Comparison of ENCODE assay signal across 8 cellular contexts in the genomic region with DNA sequence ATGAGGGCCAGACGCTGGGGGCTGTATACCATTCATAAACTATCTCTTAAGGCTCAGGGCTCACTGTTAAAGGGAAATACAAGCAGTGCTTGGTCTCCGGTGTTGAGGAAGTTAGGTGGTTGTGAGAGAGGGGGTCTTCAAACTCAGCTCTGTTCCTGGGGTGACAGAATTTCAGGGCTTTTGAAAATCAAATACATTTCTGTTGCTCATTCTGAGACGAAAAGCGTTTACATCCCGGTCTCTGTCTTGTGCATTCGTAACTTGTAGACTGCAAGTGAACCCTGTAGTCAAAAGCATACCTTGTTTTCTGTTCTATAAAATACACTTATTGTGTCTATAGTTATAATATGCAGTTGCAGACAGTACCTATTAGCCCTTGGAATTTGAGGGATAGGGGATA. TPM values are rescaled to one million over a fixed set of nuclear protein-coding genes. Genes with fewer than 3 reads are reported as not detected.
DNase-seq lines count a peak whose midpoint lies in the region; ATAC-seq and TF ChIP-seq lines count a peak whose summit lies in the region.

No MANE protein-coding gene starts in this region.

- DNase-seq in activated CD8-positive, alpha-beta T cell treated with anti-CD3 and anti-CD28 coated beads, Interleukin-2, amount 10 ng/mL, durations not matched to agents 7 days and 5 days: no peak
- no peak for DNase-seq in activated CD8-positive, alpha-beta T cell treated with anti-CD3 and anti-CD28 coated beads for 36 hours
- DNase-seq in RWPE2 (ENCODE audit: low spot score) (no peak), esophagus muscularis mucosa (ENCODE audit: extremely low spot score) (peak; percentile 62), stomach (no peak), ovary (no peak), T-helper 9 cell (no peak)

- no peak overlapping the region for H3K27ac Mint-ChIP-seq in activated CD8-positive, alpha-beta T cell treated with anti-CD3 and anti-CD28 coated beads, Interleukin-2, amount 10 ng/mL, durations not matched to agents 7 days and 5 days
- H3K27ac Mint-ChIP-seq in activated CD8-positive, alpha-beta T cell treated with anti-CD3 and anti-CD28 coated beads for 36 hours: no peak overlapping the region

- H3K27me3 Mint-ChIP-seq in activated CD8-positive, alpha-beta T cell treated with anti-CD3 and anti-CD28 coated beads, Interleukin-2, amount 10 ng/mL, durations not matched to agents 7 days and 5 days (ENCODE audit: low read depth): peaks cover 9% of the 10 kb centered on the region
- H3K27me3 Mint-ChIP-seq in activated CD8-positive, alpha-beta T cell treated with anti-CD3 and anti-CD28 coated beads for 36 hours: no peaks in the 10 kb centered on the region

- H3K9me3 ChIP-seq in RWPE2 (ENCODE audit: severe bottlenecking) (no peaks in the 10 kb centered on the region), esophagus muscularis mucosa (no peaks in the 10 kb centered on the region), stomach (no peaks in the 10 kb centered on the region), ovary (no peaks in the 10 kb centered on the region)

- TF ChIP-seq EP300 in esophagus muscularis mucosa (IDR thresholded peaks at IDR 0.05) (no peak), stomach (IDR thresholded peaks at IDR 0.05) (no peak), ovary (IDR thresholded peaks at IDR 0.05) (no peak)

- H3K27me3 ChIP-seq in RWPE2 (ENCODE audit: insufficient read depth, poor library complexity, severe bottlenecking) (no peaks in the 10 kb centered on the region), esophagus muscularis mucosa (no peaks in the 10 kb centered on the region), stomach (peaks cover 0 to 3% (median 0%) of the 10 kb centered on the region in 3 donors), ovary (no peaks in the 10 kb centered on the region)

- H3K9me3 Mint-ChIP-seq in activated CD8-positive, alpha-beta T cell treated with anti-CD3 and anti-CD28 coated beads, Interleukin-2, amount 10 ng/mL, durations not matched to agents 7 days and 5 days (ENCODE audit: insufficient read depth): no peaks in the 10 kb centered on the region
- no peaks in the 10 kb centered on the region for H3K9me3 Mint-ChIP-seq in activated CD8-positive, alpha-beta T cell treated with anti-CD3 and anti-CD28 coated beads for 36 hours

- H3K27ac ChIP-seq in RWPE2 (ENCODE audit: poor library complexity, severe bottlenecking) (peak overlapping the region; percentile 79), esophagus muscularis mucosa (replicated peaks in 1 of 4) (peak overlapping the region in 2 of 4 donors; percentile 7 to 95), stomach (peak overlapping the region in 4 of 5 donors; percentile 87 to 93 (median 92)), ovary (peak overlapping the region in 1 of 2 donors; percentile 95)

- peak overlapping the region; percentile 81 for H3K4me3 Mint-ChIP-seq in activated CD8-positive, alpha-beta T cell treated with anti-CD3 and anti-CD28 coated beads, Interleukin-2, amount 10 ng/mL, durations not matched to agents 7 days and 5 days
- H3K4me3 Mint-ChIP-seq in activated CD8-positive, alpha-beta T cell treated with anti-CD3 and anti-CD28 coated beads for 36 hours: no peak overlapping the region

- intact Hi-C loops in activated CD8-positive, alpha-beta T cell treated with anti-CD3 and anti-CD28 coated beads for 36 hours (cut with micrococcal nuclease): loop anchor here (5.0 to 10.0 kb wide), 3 partner anchors 150 to 550 kb away; no protein-coding TSS in a partner anchor
- intact Hi-C loops in esophagus muscularis mucosa (cut with DNase I): no loop called here
- intact Hi-C loops in stomach (cut with DNase I; ENCODE audit: low total_unique reads): loop anchor here (10.0 kb wide), 1 partner anchor 90 kb away; no protein-coding TSS in a partner anchor
- intact Hi-C loops in ovary (cut with DNase I): loop anchor here in 3 of 4 donors (10.0 kb wide), 4 partner anchors 90 to 550 kb away; no protein-coding TSS in a partner anchor

- TF ChIP-seq POLR2A in esophagus muscularis mucosa (IDR thresholded peaks at IDR 0.05; ENCODE audit: low read depth): no peak
- TF ChIP-seq POLR2A in stomach (IDR thresholded peaks at IDR 0.05): no peak
- no peak for TF ChIP-seq POLR2A in ovary (IDR thresholded peaks at IDR 0.05)

- H3K4me1 ChIP-seq in RWPE2 (ENCODE audit: insufficient read depth, poor library complexity, severe bottlenecking): peaks cover 41% of the 10 kb centered on the region
- H3K4me1 ChIP-seq in esophagus muscularis mucosa: peaks cover 46 to 55% (median 50%) of the 10 kb centered on the region in 4 donors
- H3K4me1 ChIP-seq in stomach: peaks cover 15 to 79% (median 43%) of the 10 kb centered on the region in 4 donors
- H3K4me1 ChIP-seq in ovary (ENCODE audit: insufficient read depth): peaks cover 14% of the 10 kb centered on the region

- peaks cover 70% of the 10 kb centered on the region for H3K4me1 Mint-ChIP-seq in activated CD8-positive, alpha-beta T cell treated with anti-CD3 and anti-CD28 coated beads, Interleukin-2, amount 10 ng/mL, durations not matched to agents 7 days and 5 days (ENCODE audit: low read depth)
- peaks cover 64% of the 10 kb centered on the region for H3K4me1 Mint-ChIP-seq in activated CD8-positive, alpha-beta T cell treated with anti-CD3 and anti-CD28 coated beads for 36 hours (ENCODE audit: low read depth)

- CTCF ChIA-PET in activated CD8-positive, alpha-beta T cell treated with anti-CD3 and anti-CD28 coated beads, Interleukin-2, amount 10 ng/mL, durations not matched to agents 7 days and 5 days (lab: Charles Lee): interaction anchor here (4.8 to 7.0 kb wide), 2 partner anchors 149 to 222 kb away, joined by 30 to 51 read pairs; no protein-coding TSS in a partner anchor
- CTCF ChIA-PET in activated CD8-positive, alpha-beta T cell treated with anti-CD3 and anti-CD28 coated beads for 36 hours (lab: Charles Lee): interaction anchor here (1.2 to 1.7 kb wide), 3 partner anchors 8 to 149 kb away, joined by 3 to 5 read pairs (median 4); no protein-coding TSS in a partner anchor

- 75% methylated on average over 6 of the region's 6 CpGs for WGBS in esophagus muscularis mucosa
- 68 to 82% (median 77%) methylated on average over 6 of the region's 6 CpGs for WGBS in stomach, 5 donors
- WGBS in ovary, 3 donors: 39 to 83% (median 66%) methylated on average over 6 of the region's 6 CpGs

- H3K4me3 ChIP-seq in RWPE2 (ENCODE audit: severe bottlenecking): peak overlapping the region; percentile 97
- H3K4me3 ChIP-seq in esophagus muscularis mucosa: peak overlapping the region in 2 of 4 donors; percentile 83 to 87
- H3K4me3 ChIP-seq in stomach: peak overlapping the region in 1 of 4 donors; percentile 80
- H3K4me3 ChIP-seq in ovary: no peak overlapping the region

- TF ChIP-seq CTCF in activated CD8-positive, alpha-beta T cell treated with anti-CD3 and anti-CD28 coated beads for 36 hours (IDR thresholded peaks at IDR 0.05): no peak
- no peak for TF ChIP-seq CTCF in RWPE2 (IDR thresholded peaks at IDR 0.05; ENCODE audit: poor library complexity, severe bottlenecking)
- TF ChIP-seq CTCF in esophagus muscularis mucosa (IDR thresholded peaks at IDR 0.05): no peak
- no peak for TF ChIP-seq CTCF in stomach (IDR thresholded peaks at IDR 0.05)
- TF ChIP-seq CTCF in ovary (IDR thresholded peaks at IDR 0.05): no peak

- POLR2A ChIA-PET in activated CD8-positive, alpha-beta T cell treated with anti-CD3 and anti-CD28 coated beads, Interleukin-2, amount 10 ng/mL, durations not matched to agents 7 days and 5 days (lab: Charles Lee): no interaction called here
- POLR2A ChIA-PET in activated CD8-positive, alpha-beta T cell treated with anti-CD3 and anti-CD28 coated beads for 36 hours (lab: Charles Lee): interaction anchor here (1.0 kb wide), 1 partner anchor 10 kb away, joined by 3 read pairs; no protein-coding TSS in a partner anchor

- H3K36me3 Mint-ChIP-seq in activated CD8-positive, alpha-beta T cell treated with anti-CD3 and anti-CD28 coated beads, Interleukin-2, amount 10 ng/mL, durations not matched to agents 7 days and 5 days (ENCODE audit: low read depth): peaks cover 22% of the 10 kb centered on the region
- no peaks in the 10 kb centered on the region for H3K36me3 Mint-ChIP-seq in activated CD8-positive, alpha-beta T cell treated with anti-CD3 and anti-CD28 coated beads for 36 hours (ENCODE audit: low read depth)

- no peak for ATAC-seq in activated CD8-positive, alpha-beta T cell treated with anti-CD3 and anti-CD28 coated beads, Interleukin-2, amount 10 ng/mL, durations not matched to agents 7 days and 5 days
- ATAC-seq in activated CD8-positive, alpha-beta T cell treated with anti-CD3 and anti-CD28 coated beads for 36 hours: no peak
- no peak for ATAC-seq in RWPE2 (ENCODE audit: low read depth)
- ATAC-seq in GM18517 (IDR thresholded peaks at IDR 0.05; ENCODE audit: unreplicated experiment): no peak

- H3K36me3 ChIP-seq in RWPE2 (ENCODE audit: low read depth) (no peaks in the 10 kb centered on the region), esophagus muscularis mucosa (peaks cover 0 to 3% (median 0%) of the 10 kb centered on the region in 4 donors), stomach (no peaks in the 10 kb centered on the region), ovary (no peaks in the 10 kb centered on the region)

RNA-seq across cellular contexts. Expression of gene SLCO3A1, which starts 1.7 kb away (rescaled TPM):
- total RNA-seq in activated CD8-positive, alpha-beta T cell treated with anti-CD3 and anti-CD28 coated beads, Interleukin-2, amount 10 ng/mL, durations not matched to agents 7 days and 5 days: 10 to 100 TPM; 29.3 to 32.7 TPM
- total RNA-seq in activated CD8-positive, alpha-beta T cell treated with anti-CD3 and anti-CD28 coated beads for 36 hours: 1 to 10 TPM; 4.2 to 4.8 TPM
- total RNA-seq in esophagus muscularis mucosa (10 to 100 TPM in 3 of 4 donors, 1 to 10 TPM in 1; 5.6 to 17.5 (median 12.3) TPM), stomach (10 to 100 TPM in 3 of 5 donors, 1 to 10 TPM in 2; 4.6 to 38.8 (median 12.6) TPM), ovary (10 to 100 TPM in 4 of 7 donors, 1 to 10 TPM in 3; 5.0 to 20.0 (median 11.9) TPM)
- polyA plus RNA-seq in stomach (10 to 100 TPM in 1 of 3 donors, 1 to 10 TPM in 2; 2.4 to 10.7 (median 3.8) TPM), ovary (10 to 100 TPM; 15.4 to 18.9 TPM)
